Comparison of ENCODE assay signal across 18 cellular contexts in genomic region chr5:30098940-30099339, GRCh38.
"Had no signal": no experiment of that assay in that cellular context is flagged by ENCODE, and none has a peak within 500 bp of the region (broad histone marks: within the 10 kb centered on the region; RNA-seq: fewer than 3 reads in every experiment).

No MANE protein-coding gene starts in this region.

- H3K4me3 ChIP-seq: ascending aorta, cardiac muscle cell had no signal

- ATAC-seq: activated CD8-positive, alpha-beta T cell treated with anti-CD3 and anti-CD28 coated beads, Interleukin-2, amount 10 ng/mL, durations not matched to agents 7 days and 5 days; T-helper 17 cell had no signal

- H3K36me3 Mint-ChIP-seq: activated naive CD4-positive, alpha-beta T cell treated with anti-CD3 and anti-CD28 coated beads, Interleukin-2, amount 50 U/mL, for 24 hours; brain; WTC11 had no signal

- H3K27ac Mint-ChIP-seq: activated CD8-positive, alpha-beta T cell treated with anti-CD3 and anti-CD28 coated beads, Interleukin-2, amount 10 ng/mL, durations not matched to agents 7 days and 5 days; activated naive CD4-positive, alpha-beta T cell treated with anti-CD3 and anti-CD28 coated beads, Interleukin-2, amount 50 U/mL, for 24 hours; brain; T-helper 17 cell; WTC11 had no signal

- H3K9me3 ChIP-seq: ascending aorta had no signal

- H3K9me3 Mint-ChIP-seq: activated naive CD4-positive, alpha-beta T cell treated with anti-CD3 and anti-CD28 coated beads, Interleukin-2, amount 50 U/mL, for 24 hours; brain; WTC11 had no signal

- H3K4me3 Mint-ChIP-seq: activated CD8-positive, alpha-beta T cell treated with anti-CD3 and anti-CD28 coated beads, Interleukin-2, amount 10 ng/mL, durations not matched to agents 7 days and 5 days; activated naive CD4-positive, alpha-beta T cell treated with anti-CD3 and anti-CD28 coated beads, Interleukin-2, amount 50 U/mL, for 24 hours; brain; T-helper 17 cell; WTC11 had no signal

- H3K4me1 ChIP-seq: ascending aorta had no signal

- H3K27me3 Mint-ChIP-seq: activated naive CD4-positive, alpha-beta T cell treated with anti-CD3 and anti-CD28 coated beads, Interleukin-2, amount 50 U/mL, for 24 hours; brain; T-helper 17 cell had no signal

- H3K27ac ChIP-seq: ascending aorta, cardiac muscle cell had no signal

- H3K36me3 ChIP-seq: ascending aorta, cardiac muscle cell had no signal

- H3K27me3 ChIP-seq: ascending aorta, cardiac muscle cell had no signal

- DNase-seq: activated CD4-positive, alpha-beta T cell treated with anti-CD3 and anti-CD28 coated beads for 48 hours; activated CD4-positive, alpha-beta T cell treated with anti-CD3 and anti-CD28 coated beads, Interleukin-2, amount 50 U/mL, for 4 hours; activated CD4-positive, CD25-positive, alpha-beta regulatory T cell treated with anti-CD3 and anti-CD28 coated beads, Interleukin-2, amount 50 U/mL, for 72 hours; activated CD8-positive, alpha-beta memory T cell treated with anti-CD3 and anti-CD28 coated beads, Interleukin-2, amount 50 U/mL, for 48 hours; activated CD8-positive, alpha-beta T cell treated with anti-CD3 and anti-CD28 coated beads, Interleukin-2, amount 10 ng/mL, durations not matched to agents 7 days and 5 days; activated naive CD4-positive, alpha-beta T cell; activated T-cell treated with anti-CD3 and anti-CD28 coated beads, Interleukin-2, amount 50 U/mL, for 1 hour; NCI-H2171; NCI-H526; NK-92 treated with Interleukin-12 subunit alpha and Interleukin-12 subunit beta, amount 100 ng/mL, for 24 hours; OCI-M1; T-helper 17 cell; T-helper 9 cell had no signal

- H3K4me1 Mint-ChIP-seq: activated naive CD4-positive, alpha-beta T cell treated with anti-CD3 and anti-CD28 coated beads, Interleukin-2, amount 50 U/mL, for 24 hours; T-helper 17 cell had no signal
